In genomic region chr1:29962831-29963247, GRCh38 we compare ENCODE assay signal across 17 cellular contexts.
"Had no signal": no experiment of that assay in that cellular context is flagged by ENCODE, and none has a peak within 500 bp of the region (broad histone marks: within the 10 kb centered on the region; RNA-seq: fewer than 3 reads in every experiment).

No MANE protein-coding gene starts in this region.

- H3K9me3 ChIP-seq: esophagus muscularis mucosa, lower lobe of right lung had no signal

- DNase-seq: activated CD4-positive, alpha-beta memory T cell treated with anti-CD3 and anti-CD28 coated beads for 36 hours; activated CD4-positive, alpha-beta T cell treated with anti-CD3 and anti-CD28 coated beads for 1 hour; activated gamma-delta T cell treated with Interleukin-2 at 50 U/mL for 16 hours; activated naive CD8-positive, alpha-beta T cell treated with anti-CD3 and anti-CD28 coated beads for 36 hours; activated T-cell treated with anti-CD3 and anti-CD28 coated beads, Interleukin-2, amount 50 U/mL, for 72 hours; brain microvascular endothelial cell; dorsolateral prefrontal cortex; lower lobe of right lung; naive B cell; right cardiac atrium; substantia nigra; T-helper 2 cell; trophoblast cell had no signal

- H3K4me2 ChIP-seq: smooth muscle cell had no signal

- H3K27ac ChIP-seq: brain microvascular endothelial cell, dorsolateral prefrontal cortex, esophagus muscularis mucosa, lower lobe of right lung had no signal

- H3K36me3 ChIP-seq: brain microvascular endothelial cell, esophagus muscularis mucosa, lower lobe of right lung had no signal

- FAIRE-seq: TTC549 had no signal

- H3K4me3 ChIP-seq: dorsolateral prefrontal cortex, esophagus muscularis mucosa, lower lobe of right lung, smooth muscle cell had no signal

- H3K27me3 ChIP-seq: brain microvascular endothelial cell had no signal

- ATAC-seq: activated T-cell treated with anti-CD3 and anti-CD28 coated beads, Interleukin-2, amount 50 U/mL, for 72 hours; lower lobe of right lung; right cardiac atrium; stimulated activated effector memory CD8-positive, alpha-beta T cell treated with anti-CD3 and anti-CD28 coated beads, Interleukin-12 subunit alpha, Interleukin-12 subunit beta, amount 100 ng/mL, for 72 hours had no signal

- H3K4me1 ChIP-seq: esophagus muscularis mucosa, lower lobe of right lung had no signal
